8 cellular contexts compared by ENCODE assay signal in the genomic region with DNA sequence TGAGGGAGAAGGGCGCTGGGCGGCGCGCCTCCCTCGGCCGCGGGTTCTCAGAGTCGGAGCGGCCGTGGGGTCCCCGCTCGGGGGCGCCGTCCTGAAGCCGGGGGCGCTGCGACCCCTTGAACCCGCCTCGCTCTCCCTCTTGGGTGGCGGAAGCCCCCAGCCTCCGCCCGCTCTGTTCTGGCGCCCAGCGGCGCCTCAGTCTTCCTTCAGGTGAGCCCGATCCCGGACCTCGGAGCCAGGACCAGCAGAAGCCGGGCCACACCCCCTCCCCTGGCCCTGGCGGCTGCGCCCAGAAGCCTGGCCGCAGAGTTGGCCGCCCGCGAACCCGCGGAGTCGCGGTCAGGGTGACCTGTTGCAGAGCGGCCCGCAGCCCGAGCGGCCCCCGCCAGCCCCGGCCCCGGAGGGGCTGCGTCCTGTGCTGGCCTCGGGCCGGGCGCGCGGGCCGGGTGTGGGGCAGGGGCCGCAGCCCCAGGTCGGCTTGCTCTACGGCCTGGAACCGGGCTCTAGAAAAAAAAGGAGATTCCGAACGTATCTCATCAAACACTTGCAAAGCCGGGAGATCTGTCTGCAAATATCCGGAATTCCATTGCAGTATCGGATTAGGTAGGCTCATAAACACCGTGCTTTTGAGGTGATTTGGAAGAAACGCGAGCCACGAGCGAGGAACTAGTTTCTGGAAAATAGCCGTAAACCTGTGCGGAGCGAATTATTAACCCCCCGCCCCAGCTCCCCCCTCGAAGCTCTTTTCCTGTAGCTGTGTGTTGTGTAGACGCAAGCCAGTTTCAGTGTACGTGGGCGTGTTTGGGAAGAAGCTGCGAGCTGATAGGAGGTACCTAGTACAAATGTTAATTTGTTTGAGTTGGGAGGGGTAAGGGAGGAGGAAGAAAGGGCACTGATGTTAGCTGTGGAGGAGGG. TPM values are rescaled to one million over a fixed set of nuclear protein-coding genes. Genes with fewer than 3 reads are reported as not detected.
DNase-seq lines count a peak whose midpoint lies in the region; ATAC-seq and TF ChIP-seq lines count a peak whose summit lies in the region.

No MANE protein-coding gene starts in this region.

- DNase-seq in SIG-M5 treated with dmso at 0.1 percent for 504 hours (lab: John Stamatoyannopoulos, UW; ENCODE audit: unreplicated experiment) = peak; percentile 98
- DNase-seq in glomerular endothelial cell (ENCODE audit: extremely low read depth, low read depth, low spot score) = peak; percentile 48
- DNase-seq in nucleus accumbens (lab: John Stamatoyannopoulos, UW) = peak in 53 of 56 donors; percentile 1 to 81 (median 34)
- DNase-seq in type B pancreatic cell (ENCODE audit: extremely low spot score, unreplicated experiment) = peak; percentile 73

- peak overlapping the region; percentile 89 for H3K4me3 ChIP-seq in DOHH2 (ENCODE audit: low read length)
- H3K4me3 ChIP-seq in KMS-11 (IDR thresholded peaks at IDR 0.05; ENCODE audit: insufficient read depth, low read depth, low read length) = peak overlapping the region; percentile 74

- H3K9me3 ChIP-seq in DOHH2 (ENCODE audit: control insufficient read depth, insufficient read depth, low read length) = peaks cover 3% of the 10 kb centered on the region; the same call in 1 of the 2 replicates

- H3K27ac Mint-ChIP-seq in activated naive CD8-positive, alpha-beta T cell = peak overlapping the region; percentile 64
- peak overlapping the region; percentile 93 for H3K27ac Mint-ChIP-seq in type B pancreatic cell

- H3K9me2 ChIP-seq in DOHH2 (replicated peaks; ENCODE audit: control insufficient read depth, low read length) = no peaks in the 10 kb centered on the region

- H3K4me3 Mint-ChIP-seq in activated naive CD8-positive, alpha-beta T cell = peak overlapping the region; percentile 87
- peak overlapping the region; percentile 88 for H3K4me3 Mint-ChIP-seq in type B pancreatic cell

- no peaks in the 10 kb centered on the region for H3K9me3 Mint-ChIP-seq in activated naive CD8-positive, alpha-beta T cell (ENCODE audit: low read depth)
- H3K9me3 Mint-ChIP-seq in type B pancreatic cell = no peaks in the 10 kb centered on the region

- H2AFZ ChIP-seq in KMS-11 (ENCODE audit: low read depth) = peak overlapping the region; percentile 99

- no peaks in the 10 kb centered on the region for H3K27me3 Mint-ChIP-seq in activated naive CD8-positive, alpha-beta T cell
- no peaks in the 10 kb centered on the region for H3K27me3 Mint-ChIP-seq in type B pancreatic cell

- peaks cover 26% of the 10 kb centered on the region for H3K4me1 Mint-ChIP-seq in activated naive CD8-positive, alpha-beta T cell (ENCODE audit: low read depth)
- peaks cover 33% of the 10 kb centered on the region for H3K4me1 Mint-ChIP-seq in type B pancreatic cell (ENCODE audit: unreplicated experiment)

- H3K36me3 ChIP-seq in DOHH2 (ENCODE audit: control insufficient read depth, low read length) (peaks cover 51% of the 10 kb centered on the region), KMS-11 (ENCODE audit: insufficient read depth) (no peaks in the 10 kb centered on the region)

- TF ChIP-seq CTCF in DOHH2 (IDR thresholded peaks at IDR 0.05; ENCODE audit: low read depth, low read length, poor library complexity, severe bottlenecking) = peak; percentile 36
- TF ChIP-seq CTCF in KMS-11 (conservative IDR thresholded peaks at IDR 0.05; ENCODE audit: low read depth, low read length) = no peak
- peak; percentile 35 for TF ChIP-seq CTCF in type B pancreatic cell (conservative IDR thresholded peaks at IDR 0.05)

- peak; percentile 80 for ATAC-seq in GM21786 (IDR thresholded peaks at IDR 0.05; ENCODE audit: unreplicated experiment)

- H4K20me1 ChIP-seq in DOHH2 (ENCODE audit: control insufficient read depth, insufficient read depth, low read depth, low read length) (no peaks in the 10 kb centered on the region), KMS-11 (ENCODE audit: insufficient read depth) (no peaks in the 10 kb centered on the region)

- peaks cover 2% of the 10 kb centered on the region for H3K36me3 Mint-ChIP-seq in activated naive CD8-positive, alpha-beta T cell
- H3K36me3 Mint-ChIP-seq in type B pancreatic cell = peaks cover 10% of the 10 kb centered on the region

- H3K4me1 ChIP-seq in DOHH2 (ENCODE audit: control insufficient read depth, low read length) = peaks cover 48% of the 10 kb centered on the region
- peaks cover 19% of the 10 kb centered on the region for H3K4me1 ChIP-seq in KMS-11 (ENCODE audit: low read depth, poor library complexity, severe bottlenecking)

- H3K79me2 ChIP-seq in DOHH2 (ENCODE audit: control insufficient read depth, low read length) (peaks cover 60% of the 10 kb centered on the region), KMS-11 (ENCODE audit: insufficient read depth, low read depth) (no peaks in the 10 kb centered on the region)

- H3K27ac ChIP-seq in DOHH2 (ENCODE audit: low read depth, low read length) (peak overlapping the region; percentile 91), KMS-11 (peak overlapping the region; percentile 44)

- H3F3A ChIP-seq in DOHH2 (ENCODE audit: control insufficient read depth, insufficient read depth) = peaks cover 9% of the 10 kb centered on the region; the same call in 1 of the 2 replicates

- no peaks in the 10 kb centered on the region for H3K27me3 ChIP-seq in DOHH2 (ENCODE audit: control insufficient read depth, low read length)
- no peaks in the 10 kb centered on the region for H3K27me3 ChIP-seq in KMS-11 (ENCODE audit: insufficient read depth, low read depth)

- H3K9ac ChIP-seq in KMS-11 = peak overlapping the region; percentile 55

- H3K4me2 ChIP-seq in DOHH2 (ENCODE audit: low read length) (peak overlapping the region; percentile 86), KMS-11 (peak overlapping the region; percentile 72)

RNA-seq across cellular contexts. Expression of a gene that starts 0.8 kb away (rescaled TPM):
- 28.6 and 37.7 TPM in 2 replicates for total RNA-seq in glomerular endothelial cell
- total RNA-seq in type B pancreatic cell (ENCODE audit: low replicate concordance) = 47.2 and 47.8 TPM in 2 replicates

Comparison
In these comparisons a context has a peak if more than half of its experiments do, and no peak if none do; other contexts are left out.
1. Peak in every context shown above with its lines: DNase-seq, ATAC-seq, H3K4me3 ChIP-seq and H3K27ac ChIP-seq.
2. DNase-seq: peak in every context shown above with its lines; median percentile 98 in SIG-M5 treated with dmso at 0.1 percent for 504 hours; 73 in type B pancreatic cell; 48 in glomerular endothelial cell; 34 in nucleus accumbens.